8 cellular contexts compared by ENCODE assay signal in genomic region chr17:36602924-36603384, GRCh38. TPM values are rescaled to one million over a fixed set of nuclear protein-coding genes. Genes with fewer than 3 reads are reported as not detected.
DNase-seq lines count a peak whose midpoint lies in the region; ATAC-seq and TF ChIP-seq lines count a peak whose summit lies in the region.

No MANE protein-coding gene starts in this region.

- H3K27me3 ChIP-seq in ectodermal cell (ENCODE audit: control insufficient read depth, insufficient read depth, low read length, poor library complexity, severe bottlenecking): peaks cover 10% of the 10 kb centered on the region

- TF ChIP-seq CTCF in AG09319 (IDR thresholded peaks at IDR 0.05; ENCODE audit: low read depth, low read length): peak; percentile 85

- DNase-seq in AG09319 (ENCODE audit: extremely low read depth, low read depth): no peak
- DNase-seq in H4 (ENCODE audit: low spot score): peak; percentile 60
- peak; percentile 79 to 87 for DNase-seq in NCI-H526 (lab: John Stamatoyannopoulos, UW)
- peak; percentile 73 to 77 for DNase-seq in activated CD4-positive, alpha-beta T cell treated with anti-CD3 and anti-CD28 coated beads, Interleukin-2, amount 50 U/mL, for 48 hours
- peak; percentile 49 for DNase-seq in mesenteric fat pad (ENCODE audit: low spot score)
- DNase-seq in stimulated activated CD8-positive, alpha-beta memory T cell treated with anti-CD3 and anti-CD28 coated beads, Interleukin-15, amount 100 ng/mL, for 1 hour (ENCODE audit: low read depth): peak; percentile 44

- H3K4me1 ChIP-seq in ectodermal cell (ENCODE audit: control insufficient read depth, insufficient read depth, low read length): peaks cover 9% of the 10 kb centered on the region

- H3K36me3 ChIP-seq in ectodermal cell (ENCODE audit: control insufficient read depth, insufficient read depth, low read length): no peaks in the 10 kb centered on the region

- H3K4me3 ChIP-seq in ectodermal cell (ENCODE audit: insufficient read depth, low read depth, low read length): peak overlapping the region; percentile 86

- H3K9me3 ChIP-seq in ectodermal cell (ENCODE audit: control insufficient read depth, low read length): no peaks in the 10 kb centered on the region

- ATAC-seq in GM18505 (IDR thresholded peaks at IDR 0.05; ENCODE audit: unreplicated experiment): no peak

- TF ChIP-seq POLR2A in GM18505 (IDR thresholded peaks at IDR 0.05; ENCODE audit: borderline replicate concordance, extremely low read depth, insufficient read depth, insufficient read length): no peak

- no peak overlapping the region for H3K27ac ChIP-seq in ectodermal cell (ENCODE audit: insufficient read depth, low read depth, low read length, poor library complexity, severe bottlenecking)

- WGBS in ectodermal cell, 2 experiments: 1 to 5% methylated on average over 5 of the region's 5 CpGs

RNA-seq across cellular contexts. Expression of gene MRM1, which starts 1.6 kb away (rescaled TPM):
- total RNA-seq in H4 (2014; rRNA removed; shearing (Covaris generic)): 3.4 and 8.9 TPM in 2 replicates
- 2.4 TPM for polyA plus RNA-seq in ectodermal cell (2013, experiment 1 of 4)
- polyA plus RNA-seq in ectodermal cell (2013, experiment 2 of 4): 2.3 TPM
- polyA plus RNA-seq in ectodermal cell (2013, experiment 3 of 4): 2.4 TPM
- 2.1 TPM for polyA plus RNA-seq in ectodermal cell (2013, experiment 4 of 4)
- 4.1 TPM for total RNA-seq in mesenteric fat pad

RNA-seq across cellular contexts. Expression of gene DHRS11, which starts 11.3 kb away (rescaled TPM):
- 11.7 and 23.0 TPM in 2 replicates for total RNA-seq in H4 (2014; rRNA removed; shearing (Covaris generic))
- polyA plus RNA-seq in ectodermal cell (2013, experiment 1 of 4): 32.5 TPM
- polyA plus RNA-seq in ectodermal cell (2013, experiment 2 of 4): 27.0 TPM
- 24.3 TPM for polyA plus RNA-seq in ectodermal cell (2013, experiment 3 of 4)
- polyA plus RNA-seq in ectodermal cell (2013, experiment 4 of 4): 26.6 TPM
- 16.3 TPM for total RNA-seq in mesenteric fat pad

RNA-seq across cellular contexts. Expression of gene GGNBP2, which starts 58.2 kb away (rescaled TPM):
- total RNA-seq in H4 (2014; rRNA removed; shearing (Covaris generic)): 32.5 and 38.2 TPM in 2 replicates
- 62.0 TPM for polyA plus RNA-seq in ectodermal cell (2013, experiment 1 of 4)
- 65.5 TPM for polyA plus RNA-seq in ectodermal cell (2013, experiment 2 of 4)
- 50.3 TPM for polyA plus RNA-seq in ectodermal cell (2013, experiment 3 of 4)
- polyA plus RNA-seq in ectodermal cell (2013, experiment 4 of 4): 60.0 TPM
- total RNA-seq in mesenteric fat pad: 75.4 TPM
